ENCODE assay signal across 11 cellular contexts in genomic region chr11:62472063-62472884, GRCh38. TPM values are rescaled to one million over a fixed set of nuclear protein-coding genes. Genes with fewer than 3 reads are reported as not detected.
DNase-seq lines count a peak whose midpoint lies in the region; ATAC-seq, FAIRE-seq and TF ChIP-seq lines count a peak whose summit lies in the region.
"Had no signal": no experiment of that assay in that cellular context is flagged by ENCODE, and none has a peak within 500 bp of the region (broad histone marks: within the 10 kb centered on the region; RNA-seq: fewer than 3 reads in every experiment).

No MANE protein-coding gene starts in this region.

- FAIRE-seq in G401.6 (lab: Jason Lieb, UNC): peak; percentile 86

- peaks cover 39% of the 10 kb centered on the region for H3K4me1 ChIP-seq in PC-9 (replicated peaks; ENCODE audit: insufficient read depth)
- peaks cover 8% of the 10 kb centered on the region for H3K4me1 ChIP-seq in rectal smooth muscle tissue (ENCODE audit: control insufficient read depth, insufficient read depth, low read length)

- no peaks in the 10 kb centered on the region for H4K20me1 ChIP-seq in PC-9 (ENCODE audit: insufficient read depth)

- CTCF ChIA-PET in PC-9 (lab: Charles Lee): no interaction called here

- H2AFZ ChIP-seq in PC-9: 0 out of 2 replicates have a peak overlapping the region, but pooled peaks have one; percentile 14

- H3K4me3 ChIP-seq in PC-9 (peak overlapping the region; percentile 1; the same call in 1 of the 2 replicates), rectal smooth muscle tissue (ENCODE audit: low read length) (no peak overlapping the region)

- DNase-seq in PC-9: peak; percentile 68 to 88
- no peak for DNase-seq in stimulated activated naive CD4-positive, alpha-beta T cell treated with Interleukin-2 at 50 U/mL for 16 hours (lab: John Stamatoyannopoulos, UW)
- DNase-seq in stimulated activated CD4-positive, alpha-beta T cell treated with anti-CD3 and anti-CD28 coated beads, Interleukin-4, amount 100 ng/mL, for 1 hour: no peak
- DNase-seq: naive thymus-derived CD8-positive, alpha-beta T cell; SW 1271 had no signal

- peaks cover 52% of the 10 kb centered on the region for H3F3A ChIP-seq in PC-9 (ENCODE audit: insufficient read depth, low read depth)

- no peaks in the 10 kb centered on the region for H3K36me3 ChIP-seq in PC-9 (ENCODE audit: low read depth)
- no peaks in the 10 kb centered on the region for H3K36me3 ChIP-seq in rectal smooth muscle tissue (ENCODE audit: control insufficient read depth, insufficient read depth, low read length)

- H3K27ac ChIP-seq in PC-9: peak overlapping the region; percentile 93
- H3K27ac ChIP-seq in rectal smooth muscle tissue (ENCODE audit: low read depth, low read length): peak overlapping the region; percentile 78
- H3K27ac ChIP-seq: epithelial cell of prostate had no signal

- BruUV-seq in PC-9 (replicated peaks; lab: Mats Ljungman, UMichigan): no TSS peak

- ATAC-seq in esophagus mucosa: peak; percentile 78
- ATAC-seq in HG02623 (IDR thresholded peaks at IDR 0.05; ENCODE audit: unreplicated experiment): no peak
- no peak for ATAC-seq in GM21619 (IDR thresholded peaks at IDR 0.05; ENCODE audit: unreplicated experiment)
- ATAC-seq: naive thymus-derived CD8-positive, alpha-beta T cell had no signal

- H3K79me2 ChIP-seq in PC-9 (ENCODE audit: low read depth): no peaks in the 10 kb centered on the region

- peak overlapping the region; percentile 66 for H3K4me2 ChIP-seq in PC-9

- H3K27me3 ChIP-seq in PC-9 (ENCODE audit: insufficient read depth, low read depth) (no peaks in the 10 kb centered on the region), rectal smooth muscle tissue (ENCODE audit: control insufficient read depth, insufficient read depth, low read length) (no peaks in the 10 kb centered on the region)

- no peak for TF ChIP-seq CTCF in PC-9 (conservative IDR thresholded peaks at IDR 0.05)

- no peaks in the 10 kb centered on the region for H3K9me3 ChIP-seq in PC-9 (ENCODE audit: insufficient read depth, low read depth)

- H3K9me2 ChIP-seq in PC-9 (ENCODE audit: insufficient read depth): no peaks in the 10 kb centered on the region

- intact Hi-C loops in PC-9 (cut with micrococcal nuclease; ENCODE audit: unreplicated experiment): no loop called here

- POLR2A ChIA-PET in PC-9 (lab: Charles Lee; ENCODE audit: unreplicated experiment): no interaction called here

- H3K9ac ChIP-seq in rectal smooth muscle tissue (ENCODE audit: low read length): no peak overlapping the region

RNA-seq across cellular contexts. Expression of gene SCGB1A1, which starts 53.4 kb away (rescaled TPM):
- total RNA-seq in PC-9 (2021): not detected in 2 replicates
- 0.48 TPM for total RNA-seq in esophagus mucosa
- total RNA-seq: naive thymus-derived CD8-positive, alpha-beta T cell had no signal

Comparison
In these comparisons a context has a peak if more than half of its experiments do, and no peak if none do; other contexts are left out.
1. DNase-seq: peak in PC-9 (2 of 2); none in stimulated activated naive CD4-positive, alpha-beta T cell treated with Interleukin-2 at 50 U/mL for 16 hours (single experiment) and stimulated activated CD4-positive, alpha-beta T cell treated with anti-CD3 and anti-CD28 coated beads, Interleukin-4, amount 100 ng/mL, for 1 hour (single experiment).